1 cellular context compared by ENCODE assay signal in the genomic region with DNA sequence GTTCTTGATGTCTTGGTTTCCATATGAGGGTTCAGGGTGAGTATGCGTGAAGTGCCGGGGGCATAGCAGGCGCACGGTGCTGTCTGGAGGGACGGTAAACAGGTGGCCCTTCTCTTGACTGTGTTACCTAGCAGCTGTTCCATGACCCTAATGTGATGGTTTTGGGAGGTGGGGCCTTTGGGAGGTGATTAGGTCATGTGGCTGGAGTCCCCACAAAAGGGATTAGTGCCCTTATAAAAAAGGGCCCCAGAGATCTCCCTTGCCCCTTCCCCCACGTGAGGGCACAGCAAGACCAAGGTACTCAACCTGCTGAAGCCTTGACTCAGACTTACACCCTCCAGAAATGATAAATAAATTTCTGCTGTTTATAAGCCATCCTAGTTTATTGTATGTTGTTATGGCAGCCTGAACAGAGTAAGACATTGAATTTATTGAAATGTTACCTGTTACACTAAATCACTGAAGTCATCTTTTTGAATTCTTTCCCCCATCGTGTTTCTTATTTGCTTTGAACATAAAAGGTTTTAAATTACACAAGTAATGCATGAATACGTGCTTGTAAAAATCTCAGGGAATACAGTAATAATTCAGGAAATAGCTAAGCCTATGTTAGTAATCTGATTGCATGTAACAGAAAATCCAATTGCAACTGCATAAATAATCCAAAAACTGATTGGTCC.
A peak's percentile ranks its signal among the peaks of the same experiment; 100 is the strongest.
TF ChIP-seq lines count a peak whose summit lies in the region.

No MANE protein-coding gene starts in this region.

TF ChIP-seq in HEK293, 187 proteins besides CTCF, POLR2A, EP300 and RAD21 (continued from another document and continues in another):
- TF ChIP-seq, protein P1, sequence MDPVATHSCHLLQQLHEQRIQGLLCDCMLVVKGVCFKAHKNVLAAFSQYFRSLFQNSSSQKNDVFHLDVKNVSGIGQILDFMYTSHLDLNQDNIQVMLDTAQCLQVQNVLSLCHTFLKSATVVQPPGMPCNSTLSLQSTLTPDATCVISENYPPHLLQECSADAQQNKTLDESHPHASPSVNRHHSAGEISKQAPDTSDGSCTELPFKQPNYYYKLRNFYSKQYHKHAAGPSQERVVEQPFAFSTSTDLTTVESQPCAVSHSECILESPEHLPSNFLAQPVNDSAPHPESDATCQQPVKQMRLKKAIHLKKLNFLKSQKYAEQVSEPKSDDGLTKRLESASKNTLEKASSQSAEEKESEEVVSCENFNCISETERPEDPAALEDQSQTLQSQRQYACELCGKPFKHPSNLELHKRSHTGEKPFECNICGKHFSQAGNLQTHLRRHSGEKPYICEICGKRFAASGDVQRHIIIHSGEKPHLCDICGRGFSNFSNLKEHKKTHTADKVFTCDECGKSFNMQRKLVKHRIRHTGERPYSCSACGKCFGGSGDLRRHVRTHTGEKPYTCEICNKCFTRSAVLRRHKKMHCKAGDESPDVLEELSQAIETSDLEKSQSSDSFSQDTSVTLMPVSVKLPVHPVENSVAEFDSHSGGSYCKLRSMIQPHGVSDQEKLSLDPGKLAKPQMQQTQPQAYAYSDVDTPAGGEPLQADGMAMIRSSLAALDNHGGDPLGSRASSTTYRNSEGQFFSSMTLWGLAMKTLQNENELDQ (tag by site-specific recombination; IDR thresholded peaks at IDR 0.05; ENCODE audit: low read depth), result no peak
- TF ChIP-seq MZF1 (tag by site-specific recombination; IDR thresholded peaks at IDR 0.05; ENCODE audit: borderline replicate concordance) (no peak), ZNF138 (tag by site-specific recombination; IDR thresholded peaks at IDR 0.05; ENCODE audit: borderline replicate concordance) (no peak), SCRT2 (tag by site-specific recombination; IDR thresholded peaks at IDR 0.05) (peak; percentile 84), ZNF664 (tag by site-specific recombination; IDR thresholded peaks at IDR 0.05) (peak; percentile 90), ZNF174 (tag by site-specific recombination; IDR thresholded peaks at IDR 0.05) (no peak), ZNF791 (tag by site-specific recombination; IDR thresholded peaks at IDR 0.05) (no peak), ZNF521 (tag by site-specific recombination; IDR thresholded peaks at IDR 0.05) (no peak), ZNF660 (tag by site-specific recombination; IDR thresholded peaks at IDR 0.05) (no peak), ZNF830 (tag by site-specific recombination; IDR thresholded peaks at IDR 0.05; ENCODE audit: low read depth) (no peak), ZNF501 (tag by site-specific recombination; IDR thresholded peaks at IDR 0.05) (no peak), ZNF600 (tag by site-specific recombination; IDR thresholded peaks at IDR 0.05) (0 out of 2 replicates have a peak, but pooled peaks have one; percentile 19), ZNF48 (tag by site-specific recombination; IDR thresholded peaks at IDR 0.05) (no peak), OSR2 (tag by site-specific recombination; IDR thresholded peaks at IDR 0.05) (peak; percentile 75), HOXA7 (CRISPR knock-in tag; IDR thresholded peaks at IDR 0.05; ENCODE audit: borderline replicate concordance) (no peak), ZNF239 (tag by site-specific recombination; IDR thresholded peaks at IDR 0.05) (no peak), ZNF2 (tag by site-specific recombination; IDR thresholded peaks at IDR 0.05) (no peak), ZNF214 (tag by site-specific recombination; IDR thresholded peaks at IDR 0.05; ENCODE audit: borderline replicate concordance) (no peak), FEZF1 (tag by site-specific recombination; IDR thresholded peaks at IDR 0.05) (no peak), ZNF510 (tag by site-specific recombination; IDR thresholded peaks at IDR 0.05; ENCODE audit: insufficient replicate concordance) (no peak)
- TF ChIP-seq, protein P2, sequence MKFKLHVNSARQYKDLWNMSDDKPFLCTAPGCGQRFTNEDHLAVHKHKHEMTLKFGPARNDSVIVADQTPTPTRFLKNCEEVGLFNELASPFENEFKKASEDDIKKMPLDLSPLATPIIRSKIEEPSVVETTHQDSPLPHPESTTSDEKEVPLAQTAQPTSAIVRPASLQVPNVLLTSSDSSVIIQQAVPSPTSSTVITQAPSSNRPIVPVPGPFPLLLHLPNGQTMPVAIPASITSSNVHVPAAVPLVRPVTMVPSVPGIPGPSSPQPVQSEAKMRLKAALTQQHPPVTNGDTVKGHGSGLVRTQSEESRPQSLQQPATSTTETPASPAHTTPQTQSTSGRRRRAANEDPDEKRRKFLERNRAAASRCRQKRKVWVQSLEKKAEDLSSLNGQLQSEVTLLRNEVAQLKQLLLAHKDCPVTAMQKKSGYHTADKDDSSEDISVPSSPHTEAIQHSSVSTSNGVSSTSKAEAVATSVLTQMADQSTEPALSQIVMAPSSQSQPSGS (tag by site-specific recombination; IDR thresholded peaks at IDR 0.05; ENCODE audit: low read depth), result peak; percentile 61; the same call in 1 of the 2 replicates
- TF ChIP-seq, protein P3, sequence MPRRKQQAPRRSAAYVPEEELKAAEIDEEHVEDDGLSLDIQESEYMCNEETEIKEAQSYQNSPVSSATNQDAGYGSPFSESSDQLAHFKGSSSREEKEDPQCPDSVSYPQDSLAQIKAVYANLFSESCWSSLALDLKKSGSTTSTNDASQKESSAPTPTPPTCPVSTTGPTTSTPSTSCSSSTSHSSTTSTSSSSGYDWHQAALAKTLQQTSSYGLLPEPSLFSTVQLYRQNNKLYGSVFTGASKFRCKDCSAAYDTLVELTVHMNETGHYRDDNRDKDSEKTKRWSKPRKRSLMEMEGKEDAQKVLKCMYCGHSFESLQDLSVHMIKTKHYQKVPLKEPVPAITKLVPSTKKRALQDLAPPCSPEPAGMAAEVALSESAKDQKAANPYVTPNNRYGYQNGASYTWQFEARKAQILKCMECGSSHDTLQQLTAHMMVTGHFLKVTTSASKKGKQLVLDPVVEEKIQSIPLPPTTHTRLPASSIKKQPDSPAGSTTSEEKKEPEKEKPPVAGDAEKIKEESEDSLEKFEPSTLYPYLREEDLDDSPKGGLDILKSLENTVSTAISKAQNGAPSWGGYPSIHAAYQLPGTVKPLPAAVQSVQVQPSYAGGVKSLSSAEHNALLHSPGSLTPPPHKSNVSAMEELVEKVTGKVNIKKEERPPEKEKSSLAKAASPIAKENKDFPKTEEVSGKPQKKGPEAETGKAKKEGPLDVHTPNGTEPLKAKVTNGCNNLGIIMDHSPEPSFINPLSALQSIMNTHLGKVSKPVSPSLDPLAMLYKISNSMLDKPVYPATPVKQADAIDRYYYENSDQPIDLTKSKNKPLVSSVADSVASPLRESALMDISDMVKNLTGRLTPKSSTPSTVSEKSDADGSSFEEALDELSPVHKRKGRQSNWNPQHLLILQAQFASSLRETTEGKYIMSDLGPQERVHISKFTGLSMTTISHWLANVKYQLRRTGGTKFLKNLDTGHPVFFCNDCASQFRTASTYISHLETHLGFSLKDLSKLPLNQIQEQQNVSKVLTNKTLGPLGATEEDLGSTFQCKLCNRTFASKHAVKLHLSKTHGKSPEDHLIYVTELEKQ (tag by site-specific recombination; IDR thresholded peaks at IDR 0.05; ENCODE audit: borderline replicate concordance), result peak; percentile 65; the same call in 1 of the 2 replicates
- TF ChIP-seq, protein P4, sequence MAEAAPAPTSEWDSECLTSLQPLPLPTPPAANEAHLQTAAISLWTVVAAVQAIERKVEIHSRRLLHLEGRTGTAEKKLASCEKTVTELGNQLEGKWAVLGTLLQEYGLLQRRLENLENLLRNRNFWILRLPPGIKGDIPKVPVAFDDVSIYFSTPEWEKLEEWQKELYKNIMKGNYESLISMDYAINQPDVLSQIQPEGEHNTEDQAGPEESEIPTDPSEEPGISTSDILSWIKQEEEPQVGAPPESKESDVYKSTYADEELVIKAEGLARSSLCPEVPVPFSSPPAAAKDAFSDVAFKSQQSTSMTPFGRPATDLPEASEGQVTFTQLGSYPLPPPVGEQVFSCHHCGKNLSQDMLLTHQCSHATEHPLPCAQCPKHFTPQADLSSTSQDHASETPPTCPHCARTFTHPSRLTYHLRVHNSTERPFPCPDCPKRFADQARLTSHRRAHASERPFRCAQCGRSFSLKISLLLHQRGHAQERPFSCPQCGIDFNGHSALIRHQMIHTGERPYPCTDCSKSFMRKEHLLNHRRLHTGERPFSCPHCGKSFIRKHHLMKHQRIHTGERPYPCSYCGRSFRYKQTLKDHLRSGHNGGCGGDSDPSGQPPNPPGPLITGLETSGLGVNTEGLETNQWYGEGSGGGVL (tag by site-specific recombination; IDR thresholded peaks at IDR 0.05), result no peak
- TF ChIP-seq, protein P5, sequence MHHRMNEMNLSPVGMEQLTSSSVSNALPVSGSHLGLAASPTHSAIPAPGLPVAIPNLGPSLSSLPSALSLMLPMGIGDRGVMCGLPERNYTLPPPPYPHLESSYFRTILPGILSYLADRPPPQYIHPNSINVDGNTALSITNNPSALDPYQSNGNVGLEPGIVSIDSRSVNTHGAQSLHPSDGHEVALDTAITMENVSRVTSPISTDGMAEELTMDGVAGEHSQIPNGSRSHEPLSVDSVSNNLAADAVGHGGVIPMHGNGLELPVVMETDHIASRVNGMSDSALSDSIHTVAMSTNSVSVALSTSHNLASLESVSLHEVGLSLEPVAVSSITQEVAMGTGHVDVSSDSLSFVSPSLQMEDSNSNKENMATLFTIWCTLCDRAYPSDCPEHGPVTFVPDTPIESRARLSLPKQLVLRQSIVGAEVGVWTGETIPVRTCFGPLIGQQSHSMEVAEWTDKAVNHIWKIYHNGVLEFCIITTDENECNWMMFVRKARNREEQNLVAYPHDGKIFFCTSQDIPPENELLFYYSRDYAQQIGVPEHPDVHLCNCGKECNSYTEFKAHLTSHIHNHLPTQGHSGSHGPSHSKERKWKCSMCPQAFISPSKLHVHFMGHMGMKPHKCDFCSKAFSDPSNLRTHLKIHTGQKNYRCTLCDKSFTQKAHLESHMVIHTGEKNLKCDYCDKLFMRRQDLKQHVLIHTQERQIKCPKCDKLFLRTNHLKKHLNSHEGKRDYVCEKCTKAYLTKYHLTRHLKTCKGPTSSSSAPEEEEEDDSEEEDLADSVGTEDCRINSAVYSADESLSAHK (tag by site-specific recombination; IDR thresholded peaks at IDR 0.05), result 0 out of 2 replicates have a peak, but pooled peaks have one; percentile 20
- TF ChIP-seq, protein P6, sequence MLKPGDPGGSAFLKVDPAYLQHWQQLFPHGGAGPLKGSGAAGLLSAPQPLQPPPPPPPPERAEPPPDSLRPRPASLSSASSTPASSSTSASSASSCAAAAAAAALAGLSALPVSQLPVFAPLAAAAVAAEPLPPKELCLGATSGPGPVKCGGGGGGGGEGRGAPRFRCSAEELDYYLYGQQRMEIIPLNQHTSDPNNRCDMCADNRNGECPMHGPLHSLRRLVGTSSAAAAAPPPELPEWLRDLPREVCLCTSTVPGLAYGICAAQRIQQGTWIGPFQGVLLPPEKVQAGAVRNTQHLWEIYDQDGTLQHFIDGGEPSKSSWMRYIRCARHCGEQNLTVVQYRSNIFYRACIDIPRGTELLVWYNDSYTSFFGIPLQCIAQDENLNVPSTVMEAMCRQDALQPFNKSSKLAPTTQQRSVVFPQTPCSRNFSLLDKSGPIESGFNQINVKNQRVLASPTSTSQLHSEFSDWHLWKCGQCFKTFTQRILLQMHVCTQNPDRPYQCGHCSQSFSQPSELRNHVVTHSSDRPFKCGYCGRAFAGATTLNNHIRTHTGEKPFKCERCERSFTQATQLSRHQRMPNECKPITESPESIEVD (tag by site-specific recombination; IDR thresholded peaks at IDR 0.05), result peak; percentile 99
- TF ChIP-seq, protein P7, sequence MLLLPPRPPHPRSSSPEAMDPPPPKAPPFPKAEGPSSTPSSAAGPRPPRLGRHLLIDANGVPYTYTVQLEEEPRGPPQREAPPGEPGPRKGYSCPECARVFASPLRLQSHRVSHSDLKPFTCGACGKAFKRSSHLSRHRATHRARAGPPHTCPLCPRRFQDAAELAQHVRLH (tag by site-specific recombination; IDR thresholded peaks at IDR 0.05), result no peak
- TF ChIP-seq, protein P8, sequence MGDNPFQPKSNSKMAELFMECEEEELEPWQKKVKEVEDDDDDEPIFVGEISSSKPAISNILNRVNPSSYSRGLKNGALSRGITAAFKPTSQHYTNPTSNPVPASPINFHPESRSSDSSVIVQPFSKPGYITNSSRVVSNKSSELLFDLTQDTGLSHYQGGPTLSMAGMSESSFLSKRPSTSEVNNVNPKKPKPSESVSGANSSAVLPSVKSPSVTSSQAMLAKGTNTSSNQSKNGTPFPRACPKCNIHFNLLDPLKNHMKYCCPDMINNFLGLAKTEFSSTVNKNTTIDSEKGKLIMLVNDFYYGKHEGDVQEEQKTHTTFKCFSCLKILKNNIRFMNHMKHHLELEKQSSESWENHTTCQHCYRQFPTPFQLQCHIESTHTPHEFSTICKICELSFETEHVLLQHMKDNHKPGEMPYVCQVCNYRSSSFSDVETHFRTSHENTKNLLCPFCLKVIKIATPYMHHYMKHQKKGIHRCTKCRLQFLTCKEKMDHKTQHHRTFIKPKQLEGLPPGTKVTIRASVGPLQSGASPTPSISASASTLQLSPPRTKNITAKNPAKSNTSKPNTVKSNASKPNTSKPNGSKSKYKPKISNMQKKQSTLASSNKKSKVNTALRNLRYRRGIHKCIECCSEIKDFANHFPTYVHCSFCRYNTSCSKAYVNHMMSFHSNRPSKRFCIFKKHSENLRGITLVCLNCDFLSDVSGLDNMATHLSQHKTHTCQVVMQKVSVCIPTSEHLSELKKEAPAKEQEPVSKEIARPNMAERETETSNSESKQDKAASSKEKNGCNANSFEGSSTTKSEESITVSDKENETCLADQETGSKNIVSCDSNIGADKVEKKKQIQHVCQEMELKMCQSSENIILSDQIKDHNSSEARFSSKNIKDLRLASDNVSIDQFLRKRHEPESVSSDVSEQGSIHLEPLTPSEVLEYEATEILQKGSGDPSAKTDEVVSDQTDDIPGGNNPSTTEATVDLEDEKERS (tag by site-specific recombination; IDR thresholded peaks at IDR 0.05), result no peak
- TF ChIP-seq, protein P9, sequence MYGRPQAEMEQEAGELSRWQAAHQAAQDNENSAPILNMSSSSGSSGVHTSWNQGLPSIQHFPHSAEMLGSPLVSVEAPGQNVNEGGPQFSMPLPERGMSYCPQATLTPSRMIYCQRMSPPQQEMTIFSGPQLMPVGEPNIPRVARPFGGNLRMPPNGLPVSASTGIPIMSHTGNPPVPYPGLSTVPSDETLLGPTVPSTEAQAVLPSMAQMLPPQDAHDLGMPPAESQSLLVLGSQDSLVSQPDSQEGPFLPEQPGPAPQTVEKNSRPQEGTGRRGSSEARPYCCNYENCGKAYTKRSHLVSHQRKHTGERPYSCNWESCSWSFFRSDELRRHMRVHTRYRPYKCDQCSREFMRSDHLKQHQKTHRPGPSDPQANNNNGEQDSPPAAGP (tag by site-specific recombination; IDR thresholded peaks at IDR 0.05), result no peak
- TF ChIP-seq, protein P10, sequence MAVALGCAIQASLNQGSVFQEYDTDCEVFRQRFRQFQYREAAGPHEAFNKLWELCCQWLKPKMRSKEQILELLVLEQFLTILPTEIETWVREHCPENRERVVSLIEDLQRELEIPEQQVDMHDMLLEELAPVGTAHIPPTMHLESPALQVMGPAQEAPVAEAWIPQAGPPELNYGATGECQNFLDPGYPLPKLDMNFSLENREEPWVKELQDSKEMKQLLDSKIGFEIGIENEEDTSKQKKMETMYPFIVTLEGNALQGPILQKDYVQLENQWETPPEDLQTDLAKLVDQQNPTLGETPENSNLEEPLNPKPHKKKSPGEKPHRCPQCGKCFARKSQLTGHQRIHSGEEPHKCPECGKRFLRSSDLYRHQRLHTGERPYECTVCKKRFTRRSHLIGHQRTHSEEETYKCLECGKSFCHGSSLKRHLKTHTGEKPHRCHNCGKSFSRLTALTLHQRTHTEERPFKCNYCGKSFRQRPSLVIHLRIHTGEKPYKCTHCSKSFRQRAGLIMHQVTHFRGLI (tag by site-specific recombination; IDR thresholded peaks at IDR 0.05), result no peak
